In genomic region chr16:46828943-46829342, GRCh38 we compare ENCODE assay signal across 11 cellular contexts. TPM values are rescaled to one million over a fixed set of nuclear protein-coding genes. Genes with fewer than 3 reads are reported as not detected.
DNase-seq lines count a peak whose midpoint lies in the region; ATAC-seq, FAIRE-seq and TF ChIP-seq lines count a peak whose summit lies in the region.
"Had no signal": no experiment of that assay in that cellular context is flagged by ENCODE, and none has a peak within 500 bp of the region (broad histone marks: within the 10 kb centered on the region; RNA-seq: fewer than 3 reads in every experiment).

No MANE protein-coding gene starts in this region.

- H3K36me3 ChIP-seq in kidney (ENCODE audit: control insufficient read depth in 1 of 2, insufficient read depth in 2 of 2, low read length in 2 of 2) (no peaks in the 10 kb centered on the region), sigmoid colon (no peaks in the 10 kb centered on the region)
- H3K36me3 ChIP-seq: colonic mucosa had no signal

- no peak for ATAC-seq in A549
- ATAC-seq in GM19035 (IDR thresholded peaks at IDR 0.05; ENCODE audit: unreplicated experiment): no peak
- no peak for ATAC-seq in HG02610 (IDR thresholded peaks at IDR 0.05; ENCODE audit: unreplicated experiment)

- peaks cover 45% of the 10 kb centered on the region for H3K4me1 Mint-ChIP-seq in activated CD4-positive, alpha-beta memory T cell treated with anti-CD3 and anti-CD28 coated beads, Interleukin-2, amount 10 ng/mL, durations not matched to agents 7 days and 5 days

- intact Hi-C loops in kidney (cut with DNase I) (no loop called here), sigmoid colon (cut with DNase I) (no loop called here)

- no peak for TF ChIP-seq POLR2A in A549 (IDR thresholded peaks at IDR 0.05; ENCODE audit: low read length)
- TF ChIP-seq POLR2A in sigmoid colon (IDR thresholded peaks at IDR 0.05): no peak

- TF ChIP-seq CTCF in A549 (IDR thresholded peaks at IDR 0.05) (no peak), kidney (IDR thresholded peaks at IDR 0.05; ENCODE audit: borderline replicate concordance, extremely low read depth, insufficient read depth) (no peak), GM13976 (IDR thresholded peaks at IDR 0.05; ENCODE audit: borderline replicate concordance, control extremely low read depth, extremely low read depth, insufficient read depth, missing control alignments) (no peak), sigmoid colon (IDR thresholded peaks at IDR 0.05) (no peak)

- in situ Hi-C loops in GM13976 (cut with MboI; ENCODE audit: low sequenced_read_pairs, unreplicated experiment): no loop called here

- 95% methylated on average over 2 of the region's 2 CpGs for WGBS in A549 (ENCODE audit: missing lambda C conversion rate)
- 91 to 97% methylated on average over 2 of the region's 2 CpGs for WGBS in sigmoid colon, 2 donors

- DNase-seq in A549 (ENCODE audit: low read depth in 1 of 2, low spot score in 1 of 2): no peak
- DNase-seq in GM19239 (ENCODE audit: insufficient read length, low spot score): no peak
- no peak for DNase-seq in activated CD4-positive, alpha-beta memory T cell treated with anti-CD3 and anti-CD28 coated beads, Interleukin-2, amount 10 ng/mL, durations not matched to agents 7 days and 5 days
- DNase-seq in kidney: no peak
- no peak for DNase-seq in GM13976 (ENCODE audit: low spot score)
- no peak for DNase-seq in sigmoid colon
- DNase-seq: colonic mucosa, DMS79 had no signal

- no peaks in the 10 kb centered on the region for H3K9me3 Mint-ChIP-seq in activated CD4-positive, alpha-beta memory T cell treated with anti-CD3 and anti-CD28 coated beads, Interleukin-2, amount 10 ng/mL, durations not matched to agents 7 days and 5 days

- POLR2A ChIA-PET in A549 (lab: Yijun Ruan, JAX): interaction anchor here (0.7 kb wide), 1 partner anchor 39 kb away, joined by 6 read pairs; no protein-coding TSS in a partner anchor
- POLR2A ChIA-PET in activated CD4-positive, alpha-beta memory T cell treated with anti-CD3 and anti-CD28 coated beads, Interleukin-2, amount 10 ng/mL, durations not matched to agents 7 days and 5 days (lab: Charles Lee): interaction anchor here (0.7 to 4.7 kb wide), 12 partner anchors 9 to 208 kb away, joined by 3 to 30 read pairs (median 5); partner anchors contain the start of genes DNAJA2, ORC6 and SHCBP1

- peak overlapping the region in 1 of 2 experiments; percentile 36; a peak in 1 of 6 replicates for H3K27ac ChIP-seq in A549
- peak overlapping the region in 1 of 2 donors; percentile 56 for H3K27ac ChIP-seq in kidney (ENCODE audit: low read depth in 2 of 2, low read length in 2 of 2)
- no peak overlapping the region for H3K27ac ChIP-seq in sigmoid colon
- H3K27ac ChIP-seq: colonic mucosa had no signal

- H3K4me3 ChIP-seq in A549 (peak overlapping the region; percentile 80; the same call in 1 of the 3 replicates), kidney (ENCODE audit: low read length in 2 of 2) (peak overlapping the region; percentile 26 to 84), sigmoid colon (no peak overlapping the region)

- peaks cover 5% of the 10 kb centered on the region for H3K27me3 Mint-ChIP-seq in activated CD4-positive, alpha-beta memory T cell treated with anti-CD3 and anti-CD28 coated beads, Interleukin-2, amount 10 ng/mL, durations not matched to agents 7 days and 5 days

- peaks cover 16% of the 10 kb centered on the region for H3K36me3 Mint-ChIP-seq in activated CD4-positive, alpha-beta memory T cell treated with anti-CD3 and anti-CD28 coated beads, Interleukin-2, amount 10 ng/mL, durations not matched to agents 7 days and 5 days (ENCODE audit: low read depth)

- H3K4me3 Mint-ChIP-seq in activated CD4-positive, alpha-beta memory T cell treated with anti-CD3 and anti-CD28 coated beads, Interleukin-2, amount 10 ng/mL, durations not matched to agents 7 days and 5 days: peak overlapping the region; percentile 98

- peak overlapping the region; percentile 74 for H3K4me2 ChIP-seq in A549

- TF ChIP-seq RAD21 in A549 (conservative IDR thresholded peaks at IDR 0.05 in 1 of 2, IDR thresholded peaks at IDR 0.05 in 1 of 2): no peak

- H3K4me1 ChIP-seq in A549 (peaks cover 41% of the 10 kb centered on the region), kidney (ENCODE audit: control insufficient read depth in 1 of 2, insufficient read depth in 1 of 2, low read depth in 1 of 2, low read length in 2 of 2) (peaks cover 2 to 8% of the 10 kb centered on the region in 2 donors), sigmoid colon (peaks cover 0 to 20% (median 14%) of the 10 kb centered on the region in 4 donors)
- H3K4me1 ChIP-seq: colonic mucosa had no signal

- H3K9ac ChIP-seq in kidney (ENCODE audit: low read length in 2 of 2): no peak overlapping the region

- FAIRE-seq in A549 (lab: Jason Lieb, UNC) (peak; percentile 7), GM19239 (lab: Jason Lieb, UNC) (peak; percentile 40), kidney (lab: Jason Lieb, UNC) (no peak)
- FAIRE-seq: urothelium cell line had no signal

- TF ChIP-seq EP300 in A549 (IDR thresholded peaks at IDR 0.05): no peak
- no peak for TF ChIP-seq EP300 in sigmoid colon (IDR thresholded peaks at IDR 0.05)

- H3K9me3 ChIP-seq in A549: no peaks in the 10 kb centered on the region
- no peaks in the 10 kb centered on the region for H3K9me3 ChIP-seq in kidney (ENCODE audit: control insufficient read depth in 1 of 2, low read length in 2 of 2)
- no peaks in the 10 kb centered on the region for H3K9me3 ChIP-seq in sigmoid colon
- H3K9me3 ChIP-seq: colonic mucosa had no signal

- no peaks in the 10 kb centered on the region for H3K27me3 ChIP-seq in sigmoid colon
- H3K27me3 ChIP-seq: colonic mucosa had no signal

- CTCF ChIA-PET in A549 (lab: Yijun Ruan, JAX): interaction anchor here (1.2 kb wide), 1 partner anchor 55 kb away, joined by 3 read pairs; the partner anchor contains the start of gene GPT2
- CTCF ChIA-PET in activated CD4-positive, alpha-beta memory T cell treated with anti-CD3 and anti-CD28 coated beads, Interleukin-2, amount 10 ng/mL, durations not matched to agents 7 days and 5 days (lab: Charles Lee): interaction anchor here (0.6 to 1.8 kb wide), 8 partner anchors 9 to 616 kb away, joined by 3 to 6 read pairs (median 3); no protein-coding TSS in a partner anchor

- H3K27ac Mint-ChIP-seq in activated CD4-positive, alpha-beta memory T cell treated with anti-CD3 and anti-CD28 coated beads, Interleukin-2, amount 10 ng/mL, durations not matched to agents 7 days and 5 days: peak overlapping the region; percentile 93

TF ChIP-seq in A549, 52 proteins besides CTCF, POLR2A, EP300 and RAD21:
- TF ChIP-seq, protein P1, sequence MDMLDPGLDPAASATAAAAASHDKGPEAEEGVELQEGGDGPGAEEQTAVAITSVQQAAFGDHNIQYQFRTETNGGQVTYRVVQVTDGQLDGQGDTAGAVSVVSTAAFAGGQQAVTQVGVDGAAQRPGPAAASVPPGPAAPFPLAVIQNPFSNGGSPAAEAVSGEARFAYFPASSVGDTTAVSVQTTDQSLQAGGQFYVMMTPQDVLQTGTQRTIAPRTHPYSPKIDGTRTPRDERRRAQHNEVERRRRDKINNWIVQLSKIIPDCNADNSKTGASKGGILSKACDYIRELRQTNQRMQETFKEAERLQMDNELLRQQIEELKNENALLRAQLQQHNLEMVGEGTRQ (IDR thresholded peaks at IDR 0.05): no peak
- no peak for TF ChIP-seq NPAS2 (CRISPR knock-in tag; IDR thresholded peaks at IDR 0.05; ENCODE audit: borderline replicate concordance)
TF ChIP-seq in A549: peak in this region for 0.

RNA-seq across cellular contexts. Expression of gene C16orf87, which starts 2.0 kb away (rescaled TPM):
- polyA plus RNA-seq in A549 (2011; rRNA removed): 10.1 and 17.1 TPM in 2 replicates
- polyA plus RNA-seq in A549 (2012; cell fraction: cytosol; rRNA removed): 3.1 and 3.6 TPM in 2 replicates
- polyA plus RNA-seq in A549 (2012; cell fraction: nucleus; rRNA removed): 1.2 and 1.6 TPM in 2 replicates
- polyA plus RNA-seq in A549 (2017; fragmentation: RNase III; extraction: RNeasy Plus Mini Kit Qiagen cat#74134 plus additional on column Dnase treatment): 10.0 to 10.8 TPM (median 10.3 TPM) in 3 replicates
- 4.7 and 5.4 TPM in 2 replicates for polyA minus RNA-seq in A549 (2011; rRNA and poly(A)+ RNA removed)
- 10 to 100 TPM; 18.0 to 19.6 TPM for total RNA-seq in activated CD4-positive, alpha-beta memory T cell treated with anti-CD3 and anti-CD28 coated beads, Interleukin-2, amount 10 ng/mL, durations not matched to agents 7 days and 5 days
- 7.2 TPM for total RNA-seq in kidney
- polyA plus RNA-seq in kidney (ENCODE audit: insufficient read depth, low read depth, low replicate concordance): 11.2 TPM
- 10 to 100 TPM in 2 of 4 donors, 1 to 10 TPM in 2; 5.0 to 10.5 (median 8.7) TPM for total RNA-seq in sigmoid colon
- 1 to 10 TPM; 5.1 to 6.0 (median 5.9) TPM for polyA plus RNA-seq in sigmoid colon

RNA-seq across cellular contexts. Expression of gene GPT2, which starts 55.2 kb away (rescaled TPM):
- 14.4 and 15.3 TPM in 2 replicates for polyA plus RNA-seq in A549 (2011; rRNA removed)
- 17.4 and 19.3 TPM in 2 replicates for polyA plus RNA-seq in A549 (2012; cell fraction: cytosol; rRNA removed)
- 17.5 and 25.7 TPM in 2 replicates for polyA plus RNA-seq in A549 (2012; cell fraction: nucleus; rRNA removed)
- 8.9 to 9.6 TPM (median 9.2 TPM) in 3 replicates for polyA plus RNA-seq in A549 (2017; fragmentation: RNase III; extraction: RNeasy Plus Mini Kit Qiagen cat#74134 plus additional on column Dnase treatment)
- polyA minus RNA-seq in A549 (2011; rRNA and poly(A)+ RNA removed): 35.2 and 35.7 TPM in 2 replicates
- total RNA-seq in activated CD4-positive, alpha-beta memory T cell treated with anti-CD3 and anti-CD28 coated beads, Interleukin-2, amount 10 ng/mL, durations not matched to agents 7 days and 5 days: 10 to 100 TPM; 15.0 to 15.2 TPM
- 6.5 TPM for total RNA-seq in kidney
- polyA plus RNA-seq in kidney (ENCODE audit: insufficient read depth, low read depth, low replicate concordance): 37.1 TPM
- 10 to 100 TPM in 2 of 4 donors, 1 to 10 TPM in 2; 3.3 to 17.1 (median 10.7) TPM for total RNA-seq in sigmoid colon
- 10 to 100 TPM; 12.6 to 28.7 (median 27.4) TPM for polyA plus RNA-seq in sigmoid colon

Comparison
In these comparisons a context has a peak if more than half of its experiments do, and no peak if none do; other contexts are left out.
1. H3K4me3 ChIP-seq: peak in A549 (single experiment) and kidney (2 of 2); none in sigmoid colon (0 of 4).